In the genomic region with DNA sequence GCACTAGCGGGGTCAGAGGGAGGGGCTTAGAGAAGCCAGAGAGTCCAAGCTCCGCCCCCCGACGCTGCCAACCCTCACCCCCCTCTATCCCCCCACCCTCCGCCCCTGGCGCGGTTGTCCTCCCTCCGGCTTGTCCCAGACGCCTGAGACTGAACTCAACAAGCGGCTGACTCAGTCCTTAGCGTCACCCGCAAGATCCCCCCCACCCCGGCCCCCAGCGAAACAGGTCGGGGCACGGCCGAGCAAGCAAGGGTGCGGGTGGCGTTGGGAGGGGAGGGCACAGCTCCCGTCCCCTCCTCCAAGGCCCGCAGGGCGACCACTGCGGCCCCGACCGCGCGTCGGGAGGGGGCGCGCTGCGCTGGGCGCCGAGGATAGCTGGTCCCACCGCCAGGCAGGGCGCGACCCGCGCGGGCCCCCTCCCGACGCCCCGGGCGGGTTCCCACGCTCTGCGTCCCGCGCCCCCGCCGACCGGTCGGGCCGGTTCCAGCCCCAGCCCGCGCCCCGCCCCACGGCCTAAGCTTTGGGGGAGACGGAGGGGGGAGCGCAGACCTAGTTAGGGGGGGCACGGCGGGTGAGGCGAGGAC, we compare ENCODE assay signal across 10 cellular contexts. TPM values are rescaled to one million over a fixed set of nuclear protein-coding genes. Genes with fewer than 3 reads are reported as not detected.
DNase-seq lines count a peak whose midpoint lies in the region; ATAC-seq and TF ChIP-seq lines count a peak whose summit lies in the region.
"Had no signal": no experiment of that assay in that cellular context is flagged by ENCODE, and none has a peak within 500 bp of the region (broad histone marks: within the 10 kb centered on the region; RNA-seq: fewer than 3 reads in every experiment).

No MANE protein-coding gene starts in this region.

- H3K4me2 ChIP-seq in PC-9, result peak overlapping the region; percentile 94
- peak overlapping the region; percentile 82 for H3K4me2 ChIP-seq in neural progenitor cell

- H3K27me3 Mint-ChIP-seq in activated naive CD4-positive, alpha-beta T cell treated with anti-CD3 and anti-CD28 coated beads for 36 hours (ENCODE audit: low read depth), result peaks cover 49% of the 10 kb centered on the region
- peaks cover 10% of the 10 kb centered on the region for H3K27me3 Mint-ChIP-seq in neural progenitor cell (ENCODE audit: insufficient read depth, low read depth)

- no peak overlapping the region for H3K27ac Mint-ChIP-seq in activated naive CD4-positive, alpha-beta T cell treated with anti-CD3 and anti-CD28 coated beads for 36 hours
- no peak overlapping the region for H3K27ac Mint-ChIP-seq in neural progenitor cell
- H3K27ac Mint-ChIP-seq: activated naive CD4-positive, alpha-beta T cell treated with anti-CD3 and anti-CD28 coated beads, Interleukin-2, amount 50 U/mL, for 24 hours had no signal

- H3K36me3 ChIP-seq in PC-9 (ENCODE audit: low read depth) (peaks cover 56% of the 10 kb centered on the region), esophagus squamous epithelium (peaks cover 6 to 48% (median 11%) of the 10 kb centered on the region in 3 donors), neural progenitor cell (no peaks in the 10 kb centered on the region)

- BruUV-seq in PC-9 (replicated peaks; lab: Mats Ljungman, UMichigan), result no TSS peak

- TF ChIP-seq POLR2A in esophagus squamous epithelium (IDR thresholded peaks at IDR 0.05), result no peak

- H3K36me3 Mint-ChIP-seq in activated naive CD4-positive, alpha-beta T cell treated with anti-CD3 and anti-CD28 coated beads for 36 hours (ENCODE audit: low read depth), result no peaks in the 10 kb centered on the region
- H3K36me3 Mint-ChIP-seq in neural progenitor cell, result peaks cover 29% of the 10 kb centered on the region
- H3K36me3 Mint-ChIP-seq: activated naive CD4-positive, alpha-beta T cell treated with anti-CD3 and anti-CD28 coated beads, Interleukin-2, amount 50 U/mL, for 24 hours had no signal

- H3F3A ChIP-seq in PC-9 (ENCODE audit: insufficient read depth, low read depth) (peaks cover 44% of the 10 kb centered on the region), neural progenitor cell (ENCODE audit: low read depth) (peaks cover 37% of the 10 kb centered on the region)

- DNase-seq in activated naive CD4-positive, alpha-beta T cell treated with anti-CD3 and anti-CD28 coated beads for 36 hours, result peak; percentile 31
- no peak for DNase-seq in activated naive CD4-positive, alpha-beta T cell treated with Interleukin-2 at 50 U/mL for 16 hours
- peak; percentile 89 to 91 for DNase-seq in PC-9
- no peak for DNase-seq in esophagus squamous epithelium (lab: John Stamatoyannopoulos, UW)
- peak; percentile 93 for DNase-seq in neural progenitor cell (ENCODE audit: low spot score)
- DNase-seq in occipital lobe (lab: John Stamatoyannopoulos, UW), result no peak
- DNase-seq in NCI-H187 (lab: John Stamatoyannopoulos, UW), result no peak

- TF ChIP-seq CTCF in PC-9 (conservative IDR thresholded peaks at IDR 0.05) (peak; percentile 35; the same call in 1 of the 2 replicates), esophagus squamous epithelium (IDR thresholded peaks at IDR 0.05) (peak in 4 of 6 experiments; percentile 10 to 44 (median 27)), neural progenitor cell (IDR thresholded peaks at IDR 0.05) (peak; percentile 55)

- H3K4me1 ChIP-seq in PC-9 (replicated peaks; ENCODE audit: insufficient read depth) (peaks cover 43% of the 10 kb centered on the region), esophagus squamous epithelium (peaks cover 31 to 74% (median 36%) of the 10 kb centered on the region in 3 donors), neural progenitor cell (peaks cover 14% of the 10 kb centered on the region)

- H3K9ac ChIP-seq in neural progenitor cell, result no peak overlapping the region

- intact Hi-C loops in activated naive CD4-positive, alpha-beta T cell treated with anti-CD3 and anti-CD28 coated beads for 36 hours (cut with micrococcal nuclease), result no loop called here
- intact Hi-C loops in PC-9 (cut with micrococcal nuclease; ENCODE audit: unreplicated experiment) (loop anchor here (5.0 kb wide), 1 partner anchor 57 kb away; no protein-coding TSS in a partner anchor), esophagus squamous epithelium (cut with DNase I) (no loop called here)

- POLR2A ChIA-PET in PC-9 (lab: Charles Lee; ENCODE audit: unreplicated experiment), result interaction anchor here (0.6 to 1.3 kb wide), 5 partner anchors 33 to 103 kb away, joined by 5 to 27 read pairs (median 9); a partner anchor contains a TSS

- H3K79me2 ChIP-seq in PC-9 (ENCODE audit: low read depth), result peaks cover 82% of the 10 kb centered on the region
- H3K79me2 ChIP-seq in neural progenitor cell (ENCODE audit: low read depth), result peaks cover 81% of the 10 kb centered on the region

- H3K9me3 Mint-ChIP-seq in activated naive CD4-positive, alpha-beta T cell treated with anti-CD3 and anti-CD28 coated beads for 36 hours, result no peaks in the 10 kb centered on the region
- no peaks in the 10 kb centered on the region for H3K9me3 Mint-ChIP-seq in neural progenitor cell
- H3K9me3 Mint-ChIP-seq: activated naive CD4-positive, alpha-beta T cell treated with anti-CD3 and anti-CD28 coated beads, Interleukin-2, amount 50 U/mL, for 24 hours had no signal

- no CpG with 5 or more reads among the region's 61 CpGs for WGBS in esophagus squamous epithelium, 2 donors

- H4K20me1 ChIP-seq in PC-9 (ENCODE audit: insufficient read depth) (peaks cover 64% of the 10 kb centered on the region), neural progenitor cell (ENCODE audit: low read depth) (peaks cover 84% of the 10 kb centered on the region)

- H3K27ac ChIP-seq in PC-9 (peak overlapping the region; percentile 82), esophagus squamous epithelium (peak overlapping the region; percentile 90 to 98 (median 94)), neural progenitor cell (no peak overlapping the region)

- H3K4me3 Mint-ChIP-seq in activated naive CD4-positive, alpha-beta T cell treated with anti-CD3 and anti-CD28 coated beads for 36 hours, result no peak overlapping the region
- peak overlapping the region; percentile 75 for H3K4me3 Mint-ChIP-seq in neural progenitor cell

- H2AFZ ChIP-seq in PC-9, result no peak overlapping the region
- no peak overlapping the region for H2AFZ ChIP-seq in neural progenitor cell (replicated peaks)

- H3K27me3 ChIP-seq in PC-9 (ENCODE audit: insufficient read depth, low read depth) (no peaks in the 10 kb centered on the region), esophagus squamous epithelium (peaks cover 0 to 70% (median 0%) of the 10 kb centered on the region in 4 donors), neural progenitor cell (no peaks in the 10 kb centered on the region)

- H3K4me3 ChIP-seq in PC-9 (peak overlapping the region; percentile 57), esophagus squamous epithelium (peak overlapping the region; percentile 24 to 63 (median 44)), neural progenitor cell (peak overlapping the region; percentile 63)
- H3K4me3 ChIP-seq: GM12878 had no signal

- H3K9me3 ChIP-seq in PC-9 (ENCODE audit: insufficient read depth, low read depth) (no peaks in the 10 kb centered on the region), esophagus squamous epithelium (no peaks in the 10 kb centered on the region), neural progenitor cell (ENCODE audit: low read depth) (no peaks in the 10 kb centered on the region)

- H3K4me1 Mint-ChIP-seq in activated naive CD4-positive, alpha-beta T cell treated with anti-CD3 and anti-CD28 coated beads for 36 hours (ENCODE audit: low read depth), result peaks cover 11% of the 10 kb centered on the region
- H3K4me1 Mint-ChIP-seq in neural progenitor cell, result peaks cover 36% of the 10 kb centered on the region

- H3K9me2 ChIP-seq in PC-9 (ENCODE audit: insufficient read depth), result no peaks in the 10 kb centered on the region

- CTCF ChIA-PET in activated naive CD4-positive, alpha-beta T cell treated with anti-CD3 and anti-CD28 coated beads for 36 hours (lab: Charles Lee), result no interaction called here
- CTCF ChIA-PET in PC-9 (lab: Charles Lee), result interaction anchor here (0.6 to 1.6 kb wide), 10 partner anchors 21 to 302 kb away, joined by 3 to 10 read pairs (median 5); a partner anchor contains a TSS

- no peak for ATAC-seq in HG02759 (IDR thresholded peaks at IDR 0.05; ENCODE audit: unreplicated experiment)
- ATAC-seq: GM12878 had no signal

RNA-seq across cellular contexts. Expression of a gene that starts 5.3 kb away (rescaled TPM):
- total RNA-seq in activated naive CD4-positive, alpha-beta T cell treated with anti-CD3 and anti-CD28 coated beads for 36 hours, result not detected
- total RNA-seq in PC-9 (2021), result 115 and 143 TPM in 2 replicates
- 100 to 1,000 TPM in 3 of 4 donors, 10 to 100 TPM in 1; 95.6 to 278 (median 122) TPM for total RNA-seq in esophagus squamous epithelium
- total RNA-seq in neural progenitor cell (ENCODE audit: low replicate concordance), result 17.1 and 71.8 TPM in 2 replicates
- 12.6 TPM for total RNA-seq in occipital lobe

RNA-seq across cellular contexts. Expression of a gene that starts 36.8 kb away (rescaled TPM):
- total RNA-seq in activated naive CD4-positive, alpha-beta T cell treated with anti-CD3 and anti-CD28 coated beads for 36 hours, result not detected
- 17.7 and 20.1 TPM in 2 replicates for total RNA-seq in PC-9 (2021)
- 10 to 100 TPM; 18.7 to 93.0 (median 48.9) TPM for total RNA-seq in esophagus squamous epithelium
- total RNA-seq in neural progenitor cell (ENCODE audit: low replicate concordance), result 2.2 and 2.3 TPM in 2 replicates
- total RNA-seq in occipital lobe, result not detected
- total RNA-seq: GM12878 had no signal

Comparison
In these comparisons a context has a peak if more than half of its experiments do, and no peak if none do; other contexts are left out.
1. DNase-seq: peak in activated naive CD4-positive, alpha-beta T cell treated with anti-CD3 and anti-CD28 coated beads for 36 hours (single experiment), PC-9 (2 of 2) and neural progenitor cell (single experiment); none in activated naive CD4-positive, alpha-beta T cell treated with Interleukin-2 at 50 U/mL for 16 hours (single experiment), esophagus squamous epithelium (single experiment), occipital lobe (single experiment) and NCI-H187 (0 of 2).
2. RNA of a gene that starts 5.3 kb away (total RNA-seq): 95.6 to 278 TPM in esophagus squamous epithelium, 115 to 143 TPM in PC-9, 17.1 to 71.8 TPM in neural progenitor cell and 12.6 TPM in occipital lobe (single experiment); not detected in activated naive CD4-positive, alpha-beta T cell treated with anti-CD3 and anti-CD28 coated beads for 36 hours; every median in the first group is over 10 times any median in the second.
3. Peak in every context shown above with its lines, with median percentiles within 50 percentile points of each other: H3K4me3 ChIP-seq and CTCF ChIP-seq.